Comparison of ENCODE assay signal across 20 cellular contexts in genomic region chr6:137197684-137198645, GRCh38. TPM values are rescaled to one million over a fixed set of nuclear protein-coding genes. Genes with fewer than 3 reads are reported as not detected.
DNase-seq lines count a peak whose midpoint lies in the region; ATAC-seq, FAIRE-seq and TF ChIP-seq lines count a peak whose summit lies in the region.
"Had no signal": no experiment of that assay in that cellular context is flagged by ENCODE, and none has a peak within 500 bp of the region (broad histone marks: within the 10 kb centered on the region; RNA-seq: fewer than 3 reads in every experiment).

No MANE protein-coding gene starts in this region.

- no peak overlapping the region for H3K4me3 Mint-ChIP-seq in Caco-2 (ENCODE audit: unreplicated experiment)
- no peak overlapping the region for H3K4me3 Mint-ChIP-seq in stimulated activated memory B cell treated with anti-CD40 and anti-IgM and Interleukin-4, amounts not matched to agents 10 μg/mL and 1 μg/mL and 100 μg/mL, for 72 hours
- H3K4me3 Mint-ChIP-seq: CD14-positive monocyte had no signal

- H3K4me1 ChIP-seq in Caco-2 (no peaks in the 10 kb centered on the region), K562 (replicated peaks in 1 of 2; ENCODE audit: control insufficient read depth in 2 of 2, insufficient read depth in 2 of 2, low read length in 2 of 2) (no peaks in the 10 kb centered on the region), left lung (peaks cover 3 to 36% of the 10 kb centered on the region in 2 donors)

- TF ChIP-seq RAD21 in K562 (CRISPR knock-in tag; conservative IDR thresholded peaks at IDR 0.05 in 1 of 2, IDR thresholded peaks at IDR 0.05 in 1 of 2): no peak

- H2AFZ ChIP-seq in K562 (ENCODE audit: low read depth, low read length): no peak overlapping the region

- no peaks in the 10 kb centered on the region for H3K4me1 Mint-ChIP-seq in Caco-2 (ENCODE audit: low read depth, unreplicated experiment)
- peaks cover 6% of the 10 kb centered on the region for H3K4me1 Mint-ChIP-seq in stimulated activated memory B cell treated with anti-CD40 and anti-IgM and Interleukin-4, amounts not matched to agents 10 μg/mL and 1 μg/mL and 100 μg/mL, for 72 hours

- H3K9me3 ChIP-seq in Caco-2: no peaks in the 10 kb centered on the region
- H3K9me3 ChIP-seq in K562 (replicated peaks; ENCODE audit: control insufficient read depth, insufficient read depth, low read depth, low read length): no peaks in the 10 kb centered on the region
- no peaks in the 10 kb centered on the region for H3K9me3 ChIP-seq in left lung

- H3K36me3 Mint-ChIP-seq in Caco-2 (ENCODE audit: insufficient read depth, unreplicated experiment): peaks cover 63% of the 10 kb centered on the region
- peaks cover 35% of the 10 kb centered on the region for H3K36me3 Mint-ChIP-seq in stimulated activated memory B cell treated with anti-CD40 and anti-IgM and Interleukin-4, amounts not matched to agents 10 μg/mL and 1 μg/mL and 100 μg/mL, for 72 hours

- H4K20me1 ChIP-seq in K562 (replicated peaks; ENCODE audit: control insufficient read depth, insufficient read depth, low read length): no peaks in the 10 kb centered on the region

- H3K9me1 ChIP-seq in K562 (ENCODE audit: control insufficient read depth, insufficient read depth, low read length): no peaks in the 10 kb centered on the region

- WGBS in K562 (ENCODE audit: insufficient coverage, low coverage, missing lambda C conversion rate): 94% methylated on average over 11 of the region's 11 CpGs

- DNase-seq in Caco-2 (no peak), GM19239 (ENCODE audit: insufficient read length, low spot score) (no peak), K562 (ENCODE audit: extremely low read depth in 1 of 4, low spot score in 3 of 4) (no peak), left lung (no peak), NCI-H2227 treated with DMSO at 0.1 percent for 48 hours (lab: John Stamatoyannopoulos, UW) (no peak)
- DNase-seq in stimulated activated CD4-positive, alpha-beta T cell treated with anti-CD3 and anti-CD28 coated beads, Interleukin-1b, Interleukin-23, amount 100 ng/mL, for 48 hours: no peak
- DNase-seq: ACHN, AML-193, DMS79 treated with DMSO at 0.1 percent for 48 hours, GOT3, KBM-7, NCI-H1436, NCI-H1930, NCI-H69 had no signal

- no peaks in the 10 kb centered on the region for H3K27me3 ChIP-seq in Caco-2 (replicated peaks; ENCODE audit: control insufficient read depth, insufficient read depth, low read length)
- H3K27me3 ChIP-seq in K562 (ENCODE audit: control insufficient read depth in 2 of 2, insufficient read depth in 2 of 2, low read length in 2 of 2): no peaks in the 10 kb centered on the region
- H3K27me3 ChIP-seq in left lung: no peaks in the 10 kb centered on the region

- no peaks in the 10 kb centered on the region for H3K79me2 ChIP-seq in K562 (ENCODE audit: control insufficient read depth, insufficient read depth, low read length)

- POLR2A ChIA-PET in Caco-2 (lab: Charles Lee) (no interaction called here), K562 (lab: Yijun Ruan, JAX) (no interaction called here)

- ATAC-seq in K562 (no peak), left lung (no peak)
- peak; percentile 24 for ATAC-seq in stimulated activated memory B cell treated with anti-CD40 and anti-IgM and Interleukin-4, amounts not matched to agents 10 μg/mL and 1 μg/mL and 100 μg/mL, for 72 hours
- ATAC-seq: HCT116, Right ventricle myocardium inferior had no signal

- in situ Hi-C loops in K562 (cut with MboI): no loop called here

- H3K27me3 Mint-ChIP-seq in Caco-2 (ENCODE audit: insufficient read depth, unreplicated experiment): no peaks in the 10 kb centered on the region
- H3K27me3 Mint-ChIP-seq in stimulated activated memory B cell treated with anti-CD40 and anti-IgM and Interleukin-4, amounts not matched to agents 10 μg/mL and 1 μg/mL and 100 μg/mL, for 72 hours: no peaks in the 10 kb centered on the region

- TF ChIP-seq CTCF in Caco-2 (IDR thresholded peaks at IDR 0.05; ENCODE audit: insufficient read depth in 1 of 2, low read depth in 1 of 2, low read length in 1 of 2, severe bottlenecking in 1 of 2, unreplicated experiment in 1 of 2) (no peak), K562 (IDR thresholded peaks at IDR 0.05 in 2 of 3, conservative IDR thresholded peaks at IDR 0.05 in 1 of 3; ENCODE audit: insufficient read depth in 2 of 3, low read depth in 1 of 3, low read length in 3 of 3) (no peak), left lung (IDR thresholded peaks at IDR 0.05) (no peak)

- H3K4me2 ChIP-seq in K562 (ENCODE audit: insufficient read depth, low read length): no peak overlapping the region

- CTCF ChIA-PET in Caco-2 (lab: Charles Lee) (no interaction called here), K562 (lab: Yijun Ruan, JAX; ENCODE audit: low intra/inter-chr PET ratio) (no interaction called here)

- TF ChIP-seq POLR2A in K562 (conservative IDR thresholded peaks at IDR 0.05): no peak

- H3K27ac Mint-ChIP-seq in Caco-2 (ENCODE audit: unreplicated experiment): no peak overlapping the region
- H3K27ac Mint-ChIP-seq in stimulated activated memory B cell treated with anti-CD40 and anti-IgM and Interleukin-4, amounts not matched to agents 10 μg/mL and 1 μg/mL and 100 μg/mL, for 72 hours: peak overlapping the region; percentile 30

- peaks cover 5% of the 10 kb centered on the region for H3K9me3 Mint-ChIP-seq in Caco-2 (ENCODE audit: unreplicated experiment)
- no peaks in the 10 kb centered on the region for H3K9me3 Mint-ChIP-seq in stimulated activated memory B cell treated with anti-CD40 and anti-IgM and Interleukin-4, amounts not matched to agents 10 μg/mL and 1 μg/mL and 100 μg/mL, for 72 hours
- H3K9me3 Mint-ChIP-seq: CD14-positive monocyte had no signal

- H3K27ac ChIP-seq in K562 (ENCODE audit: extremely low read depth, low read depth, low read length) (no peak overlapping the region), left lung (no peak overlapping the region)

- no peak for TF ChIP-seq EP300 in K562 (IDR thresholded peaks at IDR 0.05; ENCODE audit: low read length)

- H3K4me3 ChIP-seq in Caco-2 (ENCODE audit: low read depth, low read length) (no peak overlapping the region), K562 (no peak overlapping the region), left lung (no peak overlapping the region)

- 0 out of 2 replicates have a peak, but pooled peaks cover 2% of the 10 kb centered on the region for H3K36me3 ChIP-seq in Caco-2 (ENCODE audit: control insufficient read depth, insufficient read depth, low read length)
- H3K36me3 ChIP-seq in K562 (ENCODE audit: control insufficient read depth, insufficient read depth, low read length): peaks cover 31% of the 10 kb centered on the region
- peaks cover 0 to 60% of the 10 kb centered on the region in 2 donors for H3K36me3 ChIP-seq in left lung

- no peak overlapping the region for H3K9ac ChIP-seq in K562 (ENCODE audit: insufficient read depth in 1 of 2, low read depth in 2 of 2, low read length in 2 of 2)

- intact Hi-C loops in Caco-2 (cut with micrococcal nuclease; ENCODE audit: unreplicated experiment) (no loop called here), K562 (cut with micrococcal nuclease) (no loop called here), left lung (cut with DNase I) (no loop called here)

- BruUV-seq in Caco-2 (replicated peaks; lab: Mats Ljungman, UMichigan): TSS peak; percentile 22
- BruUV-seq in K562 (replicated peaks; lab: Mats Ljungman, UMichigan): TSS peak; percentile 15

- FAIRE-seq in GM19239 (lab: Jason Lieb, UNC): peak; percentile 81
- peak; percentile 67 for FAIRE-seq in K562 (lab: Jason Lieb, UNC)
- FAIRE-seq: RCC 7860 had no signal

RNA-seq across cellular contexts. Expression of gene IFNGR1, which starts 21.2 kb away (rescaled TPM):
- 56.9 and 58.0 TPM in 2 replicates for total RNA-seq in Caco-2 (2022)
- 20.6 and 45.2 TPM in 2 replicates for total RNA-seq in K562 (2011; cell fraction: chromatin; rRNA removed; ENCODE audit: low replicate concordance)
- 21.5 and 26.5 TPM in 2 replicates for total RNA-seq in K562 (2011; cell fraction: nucleolus; rRNA removed)
- 30.9 and 31.5 TPM in 2 replicates for total RNA-seq in K562 (2011; cell fraction: nucleoplasm; rRNA removed)
- total RNA-seq in K562 (2014; rRNA removed): 13.4 and 14.7 TPM in 2 replicates
- total RNA-seq in K562 (2014; rRNA removed; fragmentation: Illumina TruSeq; extraction: Trizol): 26.7 and 31.3 TPM in 2 replicates
- 33.4 and 38.9 TPM in 2 replicates for total RNA-seq in K562 (2015; rRNA removed; fragmentation: Illumina TruSeq; extraction: Trizol)
- 16.8 and 17.7 TPM in 2 replicates for total RNA-seq in K562 (2021)
- 33.0 and 52.5 TPM in 2 replicates for polyA plus RNA-seq in K562 (2011; rRNA removed)
- polyA plus RNA-seq in K562 (2011; cell fraction: cytosol; rRNA removed): 4.8 and 21.0 TPM in 2 replicates
- 24.7 and 52.5 TPM in 2 replicates for polyA plus RNA-seq in K562 (2011; cell fraction: nucleus; rRNA removed)
- 22.6 and 25.6 TPM in 2 replicates for polyA plus RNA-seq in K562 (2012)
- 22.4 and 26.7 TPM in 2 replicates for polyA plus RNA-seq in K562 (2014; fragmentation: Illumina TruSeq; extraction: Trizol)
- 10 to 100 TPM; 41.5 to 47.0 TPM for polyA plus RNA-seq in K562 (2014; fragmentation: Nextera tagmentation; extraction: Ambion mirVana)
- polyA plus RNA-seq in K562 (2014; rRNA removed): 19.3 and 21.2 TPM in 2 replicates
- 16.9 and 42.2 TPM in 2 replicates for polyA minus RNA-seq in K562 (2011; rRNA and poly(A)+ RNA removed)
- 8.5 and 22.1 TPM in 2 replicates for polyA minus RNA-seq in K562 (2011; cell fraction: cytosol; rRNA and poly(A)+ RNA removed)
- polyA minus RNA-seq in K562 (2011; cell fraction: nucleus; rRNA and poly(A)+ RNA removed): 11.8 and 45.1 TPM in 2 replicates
- total RNA-seq in left lung: 100 to 1,000 TPM; 131 to 171 TPM

RNA-seq across cellular contexts. Expression of gene IL22RA2, which starts 24.5 kb away (rescaled TPM):
- total RNA-seq in Caco-2 (2022) (not detected in 2 replicates), K562 (2014; rRNA removed) (not detected in 2 replicates), K562 (2014; rRNA removed; fragmentation: Illumina TruSeq; extraction: Trizol) (not detected in 2 replicates), K562 (2015; rRNA removed; fragmentation: Illumina TruSeq; extraction: Trizol) (not detected in 2 replicates), K562 (2021) (not detected in 2 replicates), left lung (not detected)
- not detected in 2 replicates for total RNA-seq in K562 (2011; cell fraction: chromatin; rRNA removed; ENCODE audit: low replicate concordance)
- not detected in 2 replicates for total RNA-seq in K562 (2011; cell fraction: nucleolus; rRNA removed)
- total RNA-seq in K562 (2011; cell fraction: nucleoplasm; rRNA removed): not detected in 2 replicates
- polyA plus RNA-seq in K562 (2011; rRNA removed) (not detected in 2 replicates), K562 (2014; fragmentation: Illumina TruSeq; extraction: Trizol) (not detected in 2 replicates), K562 (2014; fragmentation: Nextera tagmentation; extraction: Ambion mirVana) (not detected), K562 (2014; rRNA removed) (0.03 TPM in 1 of 2 replicates, not detected in the other)
- not detected in 2 replicates for polyA plus RNA-seq in K562 (2011; cell fraction: cytosol; rRNA removed)
- not detected in 2 replicates for polyA plus RNA-seq in K562 (2011; cell fraction: nucleus; rRNA removed)
- not detected in 2 replicates for polyA plus RNA-seq in K562 (2012)
- not detected in 2 replicates for polyA minus RNA-seq in K562 (2011; rRNA and poly(A)+ RNA removed)
- polyA minus RNA-seq in K562 (2011; cell fraction: cytosol; rRNA and poly(A)+ RNA removed): not detected in 2 replicates
- not detected in 2 replicates for polyA minus RNA-seq in K562 (2011; cell fraction: nucleus; rRNA and poly(A)+ RNA removed)
- total RNA-seq: Right ventricle myocardium inferior, SK-MEL-5 had no signal
- polyA plus RNA-seq: CD14-positive monocyte had no signal
